ENCODE assay signal across 21 cellular contexts in the genomic region with DNA sequence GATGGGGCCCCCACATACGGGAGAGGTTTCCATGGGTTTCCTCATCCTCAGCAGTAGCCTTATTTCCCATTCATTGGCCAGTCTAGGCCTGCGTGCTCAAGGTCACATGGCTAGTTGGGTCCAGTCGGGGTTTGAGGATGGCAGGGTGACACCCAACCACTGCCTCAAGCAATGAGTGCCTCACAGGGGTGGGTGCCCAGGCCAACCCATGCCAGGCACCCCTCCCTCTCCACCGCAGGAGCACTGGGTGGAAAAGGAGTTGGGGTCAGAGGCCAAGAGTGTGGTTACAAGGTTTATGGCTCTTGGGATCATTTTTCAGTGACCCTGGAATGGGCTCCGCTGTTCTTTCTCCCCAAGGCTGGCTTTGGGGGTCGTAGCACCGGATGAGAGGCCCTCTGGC. TPM values are rescaled to one million over a fixed set of nuclear protein-coding genes. Genes with fewer than 3 reads are reported as not detected.
"Had no signal": no experiment of that assay in that cellular context is flagged by ENCODE, and none has a peak within 500 bp of the region (broad histone marks: within the 10 kb centered on the region; RNA-seq: fewer than 3 reads in every experiment).

No MANE protein-coding gene starts in this region.

- DNase-seq: Kasumi-1, MM.1S, NCI-H1092 treated with DMSO at 0.1 percent for 48 hours, NCI-H1436, NCI-H187, NCI-H2029, NCI-H2081 treated with DMSO at 0.1 percent for 48 hours, NCI-H2171, NCI-H226, NCI-H446, NCI-H510A, NCI-H524 treated with DMSO at 0.1 percent for 48 hours, NCI-H69, NCI-H774, PC-3, SHP77, SK-N-SH had no signal

- H3K4me2 ChIP-seq: KMS-11, SK-N-SH had no signal

- ATAC-seq: HepG2, Panc1, PC-3 had no signal

- H3K9me3 ChIP-seq: SK-N-SH had no signal

- H3K9ac ChIP-seq: KMS-11, SK-N-SH had no signal

- H3K27ac ChIP-seq: KMS-11, RWPE1 had no signal

RNA-seq across cellular contexts. Expression of gene NSG1, which starts 3.1 kb away (rescaled TPM):
- total RNA-seq: HepG2, PC-3 had no signal
- polyA plus RNA-seq: HepG2 had no signal
